In genomic region chr6:20246107-20246506, GRCh38 we compare ENCODE assay signal across 11 cellular contexts.
"Had no signal": no experiment of that assay in that cellular context is flagged by ENCODE, and none has a peak within 500 bp of the region (broad histone marks: within the 10 kb centered on the region; RNA-seq: fewer than 3 reads in every experiment).

No MANE protein-coding gene starts in this region.

- H3K36me3 ChIP-seq: breast epithelium, esophagus squamous epithelium, stomach, thoracic aorta had no signal

- H3K4me1 Mint-ChIP-seq: activated naive CD8-positive, alpha-beta T cell treated with anti-CD3 and anti-CD28 coated beads for 36 hours; T-cell had no signal

- ATAC-seq: activated T-cell treated with anti-CD3 and anti-CD28 coated beads, Interleukin-2, amount 50 U/mL, for 4 hours; left lobe of liver; T-cell had no signal

- H3K27ac Mint-ChIP-seq: activated naive CD8-positive, alpha-beta T cell treated with anti-CD3 and anti-CD28 coated beads for 36 hours; T-cell had no signal

- H3K4me1 ChIP-seq: breast epithelium had no signal

- H3K27me3 Mint-ChIP-seq: activated naive CD8-positive, alpha-beta T cell treated with anti-CD3 and anti-CD28 coated beads for 36 hours; T-cell had no signal

- H3K9me3 Mint-ChIP-seq: activated naive CD8-positive, alpha-beta T cell treated with anti-CD3 and anti-CD28 coated beads for 36 hours; activated T-cell treated with anti-CD3 and anti-CD28 coated beads, Interleukin-2, amount 50 U/mL, for 4 hours; T-cell had no signal

- H3K4me3 Mint-ChIP-seq: activated naive CD8-positive, alpha-beta T cell treated with anti-CD3 and anti-CD28 coated beads for 36 hours; activated T-cell treated with anti-CD3 and anti-CD28 coated beads, Interleukin-2, amount 50 U/mL, for 4 hours; T-cell had no signal

- DNase-seq: activated gamma-delta T cell; activated naive CD8-positive, alpha-beta T cell treated with anti-CD3 and anti-CD28 coated beads for 36 hours; activated T-cell treated with anti-CD3 and anti-CD28 coated beads, Interleukin-2, amount 50 U/mL, for 4 hours; esophagus squamous epithelium; stimulated activated CD4-positive, alpha-beta T cell treated with anti-CD3 and anti-CD28 coated beads, Interleukin-4, amount 100 ng/mL, for 4 hours; stomach; T-cell; T1000 had no signal

- H3K4me3 ChIP-seq: breast epithelium, esophagus squamous epithelium, stomach, thoracic aorta had no signal

- H3K9me3 ChIP-seq: breast epithelium, esophagus squamous epithelium, stomach, thoracic aorta had no signal

- H3K27ac ChIP-seq: breast epithelium, thoracic aorta had no signal

- H3K36me3 Mint-ChIP-seq: activated naive CD8-positive, alpha-beta T cell treated with anti-CD3 and anti-CD28 coated beads for 36 hours; T-cell had no signal

- H3K27me3 ChIP-seq: breast epithelium, esophagus squamous epithelium, stomach had no signal
